Comparison of ENCODE assay signal across 29 cellular contexts in the genomic region with DNA sequence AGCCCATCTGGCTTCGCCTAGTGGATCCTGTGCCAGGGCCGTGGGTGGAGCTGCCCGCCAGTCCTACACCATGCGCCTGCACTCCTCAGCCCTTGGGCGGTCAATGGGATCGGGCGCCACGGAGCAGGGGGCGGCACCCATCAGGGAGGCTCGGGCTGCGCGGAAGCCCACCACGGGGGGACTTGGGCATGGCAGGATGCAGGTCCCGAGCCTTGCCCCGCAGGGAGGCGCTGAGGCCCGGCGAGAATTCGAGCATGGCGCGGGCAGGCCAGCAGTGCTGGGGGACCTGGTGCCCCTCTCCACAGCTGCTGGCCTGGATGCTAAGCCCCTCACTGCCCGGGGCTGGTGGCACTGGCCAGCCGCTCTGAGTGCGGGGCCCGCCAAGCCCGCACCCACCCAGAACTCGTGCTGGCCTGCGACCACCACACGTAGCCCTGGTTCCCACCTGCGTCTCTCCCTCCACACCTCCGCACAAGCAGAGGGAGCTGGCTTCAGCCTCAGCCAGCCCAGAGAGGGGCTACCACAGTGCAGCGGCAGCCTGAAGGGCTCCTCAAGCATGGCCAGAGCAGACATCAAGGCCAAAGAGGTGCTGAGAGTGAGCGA. TPM values are rescaled to one million over a fixed set of nuclear protein-coding genes. Genes with fewer than 3 reads are reported as not detected.
"Had no signal": no experiment of that assay in that cellular context is flagged by ENCODE, and none has a peak within 500 bp of the region (broad histone marks: within the 10 kb centered on the region; RNA-seq: fewer than 3 reads in every experiment).

No MANE protein-coding gene starts in this region.

- H3K4me3 Mint-ChIP-seq: nephron progenitor cell; neural crest cell; stimulated activated naive B cell treated with anti-CD40 and anti-IgM and Interleukin-4, amounts not matched to agents 10 μg/mL and 1 μg/mL and 100 μg/mL, for 72 hours had no signal

- H3K4me1 ChIP-seq: parathyroid adenoma, psoas muscle, right lobe of liver, sigmoid colon, stomach, thyroid gland, tibial nerve, upper lobe of left lung, uterus had no signal

- H3K79me2 ChIP-seq: parathyroid adenoma had no signal

- DNase-seq: naive B cell; nephron progenitor cell; occipital lobe; psoas muscle; right lobe of liver; sigmoid colon; small intestine; stimulated activated CD4-positive, alpha-beta T cell treated with anti-CD3 and anti-CD28 coated beads, Interleukin-15, amount 100 ng/mL, for 24 hours; stimulated activated CD4-positive, alpha-beta T cell treated with anti-CD3 and anti-CD28 coated beads, Interleukin-2, amount 100 ng/mL, for 24 hours; stimulated activated CD4-positive, alpha-beta T cell treated with anti-CD3 and anti-CD28 coated beads, Interleukin-2, amount 100 ng/mL, for 48 hours; stimulated activated CD4-positive, alpha-beta T cell treated with anti-CD3 and anti-CD28 coated beads, Interleukin-4, amount 100 ng/mL, for 24 hours; stimulated activated naive B cell treated with anti-CD40 and anti-IgM and Interleukin-4, amounts not matched to agents 10 μg/mL and 1 μg/mL and 100 μg/mL, for 72 hours; stimulated activated naive CD4-positive, alpha-beta T cell treated with Interleukin-2 at 50 U/mL for 16 hours; stomach; thyroid gland; trophoblast cell; uterus had no signal

- H3K4me1 Mint-ChIP-seq: neural crest cell; stimulated activated effector memory CD8-positive, alpha-beta T cell treated with anti-CD3 and anti-CD28 coated beads, Interleukin-12 subunit alpha, Interleukin-12 subunit beta, amount 100 ng/mL, for 72 hours; stimulated activated naive B cell treated with anti-CD40 and anti-IgM and Interleukin-4, amounts not matched to agents 10 μg/mL and 1 μg/mL and 100 μg/mL, for 72 hours had no signal

- H2AFZ ChIP-seq: parathyroid adenoma had no signal

- H3K36me3 ChIP-seq: ovary, right lobe of liver, sigmoid colon, stomach, thoracic aorta, thyroid gland, tibial nerve, uterus had no signal

- H3K27me3 ChIP-seq: ovary, right lobe of liver, sigmoid colon, stomach, thyroid gland, tibial nerve, upper lobe of left lung, uterus had no signal

- H3K27me3 Mint-ChIP-seq: progenitor cell of endocrine pancreas had no signal

- H3K9ac ChIP-seq: parathyroid adenoma had no signal

- FAIRE-seq: small intestine had no signal

- H3K4me3 ChIP-seq: ovary, psoas muscle, right lobe of liver, sigmoid colon, stomach, thoracic aorta, thyroid gland, tibial nerve, upper lobe of left lung, uterus had no signal

- H3K27ac ChIP-seq: ovary, parathyroid adenoma, psoas muscle, right lobe of liver, sigmoid colon, stomach, thoracic aorta, thyroid gland, tibial nerve, upper lobe of left lung, uterus had no signal

- H3K9me3 Mint-ChIP-seq: natural killer cell treated with Interleukin-12 subunit alpha and Interleukin-12 subunit beta and Interleukin-15 and Interleukin-18, amount 100 ng/mL, for 72 hours; stimulated activated effector memory CD8-positive, alpha-beta T cell treated with anti-CD3 and anti-CD28 coated beads, Interleukin-12 subunit alpha, Interleukin-12 subunit beta, amount 100 ng/mL, for 72 hours had no signal

- H3K36me3 Mint-ChIP-seq: naive B cell; naive thymus-derived CD8-positive, alpha-beta T cell; natural killer cell treated with Interleukin-12 subunit alpha and Interleukin-12 subunit beta and Interleukin-15 and Interleukin-18, amount 100 ng/mL, for 72 hours; stimulated activated effector memory CD8-positive, alpha-beta T cell treated with anti-CD3 and anti-CD28 coated beads, Interleukin-12 subunit alpha, Interleukin-12 subunit beta, amount 100 ng/mL, for 72 hours; stimulated activated naive B cell treated with anti-CD40 and anti-IgM and Interleukin-4, amounts not matched to agents 10 μg/mL and 1 μg/mL and 100 μg/mL, for 72 hours had no signal

- H3K9me3 ChIP-seq: ovary, psoas muscle, right lobe of liver, sigmoid colon, thoracic aorta, thyroid gland, upper lobe of left lung, uterus had no signal

- H3K27ac Mint-ChIP-seq: naive B cell; naive thymus-derived CD8-positive, alpha-beta T cell; natural killer cell treated with Interleukin-12 subunit alpha and Interleukin-12 subunit beta and Interleukin-15 and Interleukin-18, amount 100 ng/mL, for 72 hours; nephron progenitor cell; progenitor cell of endocrine pancreas; stimulated activated naive B cell treated with anti-CD40 and anti-IgM and Interleukin-4, amounts not matched to agents 10 μg/mL and 1 μg/mL and 100 μg/mL, for 72 hours had no signal

- ATAC-seq: naive thymus-derived CD8-positive, alpha-beta T cell; natural killer cell treated with Interleukin-12 subunit alpha and Interleukin-12 subunit beta and Interleukin-15 and Interleukin-18, amount 100 ng/mL, for 72 hours; psoas muscle; right cardiac atrium; stimulated activated effector memory CD8-positive, alpha-beta T cell treated with anti-CD3 and anti-CD28 coated beads, Interleukin-12 subunit alpha, Interleukin-12 subunit beta, amount 100 ng/mL, for 72 hours; stimulated activated naive B cell treated with anti-CD40 and anti-IgM and Interleukin-4, amounts not matched to agents 10 μg/mL and 1 μg/mL and 100 μg/mL, for 72 hours had no signal

RNA-seq across cellular contexts. Expression of a gene that starts 52.4 kb away (rescaled TPM):
- total RNA-seq: naive thymus-derived CD8-positive, alpha-beta T cell; natural killer cell treated with Interleukin-12 subunit alpha and Interleukin-12 subunit beta and Interleukin-15 and Interleukin-18, amount 100 ng/mL, for 72 hours; neural crest cell; sigmoid colon; thoracic aorta; thyroid gland; tibial nerve; urinary bladder had no signal
- polyA plus RNA-seq: naive thymus-derived CD8-positive, alpha-beta T cell; ovary; urinary bladder had no signal
